2 cellular contexts compared by ENCODE assay signal in the genomic region with DNA sequence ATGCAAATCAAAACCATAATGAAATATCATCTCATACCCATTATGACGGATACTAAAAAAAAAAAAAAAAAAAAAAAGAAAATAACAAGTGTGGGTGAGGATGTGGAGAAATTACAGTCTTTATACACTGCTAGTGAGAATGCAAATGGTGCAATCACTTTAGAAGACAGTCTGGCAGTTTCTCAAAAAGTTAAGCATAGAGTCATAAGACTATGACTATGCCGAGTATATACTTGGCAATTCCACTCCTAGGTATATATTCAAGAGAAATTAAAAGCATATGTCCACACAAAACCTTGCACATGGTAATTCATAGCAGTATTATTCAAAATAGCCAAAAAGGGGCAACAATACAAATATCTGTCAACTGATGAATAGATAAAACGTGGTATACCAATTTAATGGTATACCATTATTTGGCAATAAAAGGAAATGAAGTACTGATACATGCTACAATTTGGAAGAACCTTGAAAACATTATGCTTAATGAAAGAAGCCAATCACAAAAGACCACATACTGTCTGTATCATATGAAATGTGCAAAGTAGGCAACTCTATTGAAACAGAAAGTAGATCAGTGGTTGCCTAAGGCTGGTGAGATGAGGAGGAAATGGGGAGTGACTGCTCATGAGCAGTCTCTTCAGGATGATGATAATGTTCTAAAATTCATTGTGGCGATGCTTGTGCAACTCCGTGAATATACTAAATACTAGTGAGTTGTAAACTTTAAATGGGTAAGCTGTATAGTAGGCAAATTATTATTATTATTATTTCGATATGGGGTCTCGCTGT.
TF ChIP-seq lines count a peak whose summit lies in the region.

No MANE protein-coding gene starts in this region.

TF ChIP-seq in IMR-90, 13 proteins besides CTCF, POLR2A, EP300 and RAD21:
- TF ChIP-seq MAFK (IDR thresholded peaks at IDR 0.05; ENCODE audit: low read depth, low read length): no peak
- no peak for TF ChIP-seq RFX5 (IDR thresholded peaks at IDR 0.05; ENCODE audit: low read depth, low read length)
- TF ChIP-seq, protein P1, sequence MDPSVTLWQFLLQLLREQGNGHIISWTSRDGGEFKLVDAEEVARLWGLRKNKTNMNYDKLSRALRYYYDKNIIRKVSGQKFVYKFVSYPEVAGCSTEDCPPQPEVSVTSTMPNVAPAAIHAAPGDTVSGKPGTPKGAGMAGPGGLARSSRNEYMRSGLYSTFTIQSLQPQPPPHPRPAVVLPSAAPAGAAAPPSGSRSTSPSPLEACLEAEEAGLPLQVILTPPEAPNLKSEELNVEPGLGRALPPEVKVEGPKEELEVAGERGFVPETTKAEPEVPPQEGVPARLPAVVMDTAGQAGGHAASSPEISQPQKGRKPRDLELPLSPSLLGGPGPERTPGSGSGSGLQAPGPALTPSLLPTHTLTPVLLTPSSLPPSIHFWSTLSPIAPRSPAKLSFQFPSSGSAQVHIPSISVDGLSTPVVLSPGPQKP (IDR thresholded peaks at IDR 0.05; ENCODE audit: borderline replicate concordance, low read depth, low read length): no peak
- no peak for TF ChIP-seq MAZ (IDR thresholded peaks at IDR 0.05; ENCODE audit: borderline replicate concordance, low read depth, low read length)
- TF ChIP-seq CEBPB (IDR thresholded peaks at IDR 0.05; ENCODE audit: low read depth, low read length): no peak
- TF ChIP-seq CHD1 (IDR thresholded peaks at IDR 0.05; ENCODE audit: low read depth, low read length): no peak
- TF ChIP-seq, protein P2, sequence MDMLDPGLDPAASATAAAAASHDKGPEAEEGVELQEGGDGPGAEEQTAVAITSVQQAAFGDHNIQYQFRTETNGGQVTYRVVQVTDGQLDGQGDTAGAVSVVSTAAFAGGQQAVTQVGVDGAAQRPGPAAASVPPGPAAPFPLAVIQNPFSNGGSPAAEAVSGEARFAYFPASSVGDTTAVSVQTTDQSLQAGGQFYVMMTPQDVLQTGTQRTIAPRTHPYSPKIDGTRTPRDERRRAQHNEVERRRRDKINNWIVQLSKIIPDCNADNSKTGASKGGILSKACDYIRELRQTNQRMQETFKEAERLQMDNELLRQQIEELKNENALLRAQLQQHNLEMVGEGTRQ (IDR thresholded peaks at IDR 0.05; ENCODE audit: low read depth, low read length): no peak
- TF ChIP-seq MXI1 (IDR thresholded peaks at IDR 0.05; ENCODE audit: borderline replicate concordance, low read depth, low read length): no peak
- no peak for TF ChIP-seq RCOR1 (IDR thresholded peaks at IDR 0.05; ENCODE audit: insufficient replicate concordance, low read length)
- TF ChIP-seq FOS (IDR thresholded peaks at IDR 0.05; ENCODE audit: low read depth, low read length): no peak
- TF ChIP-seq SMC3 (IDR thresholded peaks at IDR 0.05; ENCODE audit: low read depth, low read length): no peak
- TF ChIP-seq NFE2L2 (IDR thresholded peaks at IDR 0.05; ENCODE audit: low read depth, low read length): no peak
- no peak for TF ChIP-seq BHLHE40 (IDR thresholded peaks at IDR 0.05; ENCODE audit: low read depth, low read length)

TF ChIP-seq in GM12878, 131 proteins besides CTCF, POLR2A, EP300 and RAD21:
- TF ChIP-seq NR2C2 (IDR thresholded peaks at IDR 0.05; ENCODE audit: borderline replicate concordance, control insufficient read depth, insufficient read length, low read depth) (no peak), NFXL1 (IDR thresholded peaks at IDR 0.05; ENCODE audit: borderline replicate concordance) (no peak), SP1 (IDR thresholded peaks at IDR 0.05; ENCODE audit: low read depth, low read length) (no peak), MTA2 (IDR thresholded peaks at IDR 0.05; ENCODE audit: low read depth) (no peak), SMAD5 (IDR thresholded peaks at IDR 0.05; ENCODE audit: low read depth) (no peak), ESRRA (IDR thresholded peaks at IDR 0.05; ENCODE audit: low read length) (no peak), CHD4 (IDR thresholded peaks at IDR 0.05) (no peak), CEBPB (IDR thresholded peaks at IDR 0.05; ENCODE audit: borderline replicate concordance in 1 of 2, low read depth in 2 of 2, low read length in 2 of 2) (no peak), NFYA (IDR thresholded peaks at IDR 0.05; ENCODE audit: borderline replicate concordance, low read depth, low read length) (no peak), MTA3 (IDR thresholded peaks at IDR 0.05; ENCODE audit: borderline replicate concordance, low read length) (no peak), HDAC6 (IDR thresholded peaks at IDR 0.05; ENCODE audit: unreplicated experiment) (no peak)
- TF ChIP-seq, protein P3, sequence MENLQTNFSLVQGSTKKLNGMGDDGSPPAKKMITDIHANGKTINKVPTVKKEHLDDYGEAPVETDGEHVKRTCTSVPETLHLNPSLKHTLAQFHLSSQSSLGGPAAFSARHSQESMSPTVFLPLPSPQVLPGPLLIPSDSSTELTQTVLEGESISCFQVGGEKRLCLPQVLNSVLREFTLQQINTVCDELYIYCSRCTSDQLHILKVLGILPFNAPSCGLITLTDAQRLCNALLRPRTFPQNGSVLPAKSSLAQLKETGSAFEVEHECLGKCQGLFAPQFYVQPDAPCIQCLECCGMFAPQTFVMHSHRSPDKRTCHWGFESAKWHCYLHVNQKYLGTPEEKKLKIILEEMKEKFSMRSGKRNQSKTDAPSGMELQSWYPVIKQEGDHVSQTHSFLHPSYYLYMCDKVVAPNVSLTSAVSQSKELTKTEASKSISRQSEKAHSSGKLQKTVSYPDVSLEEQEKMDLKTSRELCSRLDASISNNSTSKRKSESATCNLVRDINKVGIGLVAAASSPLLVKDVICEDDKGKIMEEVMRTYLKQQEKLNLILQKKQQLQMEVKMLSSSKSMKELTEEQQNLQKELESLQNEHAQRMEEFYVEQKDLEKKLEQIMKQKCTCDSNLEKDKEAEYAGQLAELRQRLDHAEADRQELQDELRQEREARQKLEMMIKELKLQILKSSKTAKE (IDR thresholded peaks at IDR 0.05; ENCODE audit: low read depth, poor library complexity, severe bottlenecking): no peak
- TF ChIP-seq, protein P4, sequence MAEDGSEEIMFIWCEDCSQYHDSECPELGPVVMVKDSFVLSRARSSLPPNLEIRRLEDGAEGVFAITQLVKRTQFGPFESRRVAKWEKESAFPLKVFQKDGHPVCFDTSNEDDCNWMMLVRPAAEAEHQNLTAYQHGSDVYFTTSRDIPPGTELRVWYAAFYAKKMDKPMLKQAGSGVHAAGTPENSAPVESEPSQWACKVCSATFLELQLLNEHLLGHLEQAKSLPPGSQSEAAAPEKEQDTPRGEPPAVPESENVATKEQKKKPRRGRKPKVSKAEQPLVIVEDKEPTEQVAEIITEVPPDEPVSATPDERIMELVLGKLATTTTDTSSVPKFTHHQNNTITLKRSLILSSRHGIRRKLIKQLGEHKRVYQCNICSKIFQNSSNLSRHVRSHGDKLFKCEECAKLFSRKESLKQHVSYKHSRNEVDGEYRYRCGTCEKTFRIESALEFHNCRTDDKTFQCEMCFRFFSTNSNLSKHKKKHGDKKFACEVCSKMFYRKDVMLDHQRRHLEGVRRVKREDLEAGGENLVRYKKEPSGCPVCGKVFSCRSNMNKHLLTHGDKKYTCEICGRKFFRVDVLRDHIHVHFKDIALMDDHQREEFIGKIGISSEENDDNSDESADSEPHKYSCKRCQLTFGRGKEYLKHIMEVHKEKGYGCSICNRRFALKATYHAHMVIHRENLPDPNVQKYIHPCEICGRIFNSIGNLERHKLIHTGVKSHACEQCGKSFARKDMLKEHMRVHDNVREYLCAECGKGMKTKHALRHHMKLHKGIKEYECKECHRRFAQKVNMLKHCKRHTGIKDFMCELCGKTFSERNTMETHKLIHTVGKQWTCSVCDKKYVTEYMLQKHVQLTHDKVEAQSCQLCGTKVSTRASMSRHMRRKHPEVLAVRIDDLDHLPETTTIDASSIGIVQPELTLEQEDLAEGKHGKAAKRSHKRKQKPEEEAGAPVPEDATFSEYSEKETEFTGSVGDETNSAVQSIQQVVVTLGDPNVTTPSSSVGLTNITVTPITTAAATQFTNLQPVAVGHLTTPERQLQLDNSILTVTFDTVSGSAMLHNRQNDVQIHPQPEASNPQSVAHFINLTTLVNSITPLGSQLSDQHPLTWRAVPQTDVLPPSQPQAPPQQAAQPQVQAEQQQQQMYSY (CRISPR knock-in tag; IDR thresholded peaks at IDR 0.05): no peak
- TF ChIP-seq, protein P5, sequence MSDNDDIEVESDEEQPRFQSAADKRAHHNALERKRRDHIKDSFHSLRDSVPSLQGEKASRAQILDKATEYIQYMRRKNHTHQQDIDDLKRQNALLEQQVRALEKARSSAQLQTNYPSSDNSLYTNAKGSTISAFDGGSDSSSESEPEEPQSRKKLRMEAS (IDR thresholded peaks at IDR 0.05; ENCODE audit: low read depth, low read length): no peak
TF ChIP-seq in GM12878: peak in this region for 0.
